2 cellular contexts compared by ENCODE assay signal in the genomic region with DNA sequence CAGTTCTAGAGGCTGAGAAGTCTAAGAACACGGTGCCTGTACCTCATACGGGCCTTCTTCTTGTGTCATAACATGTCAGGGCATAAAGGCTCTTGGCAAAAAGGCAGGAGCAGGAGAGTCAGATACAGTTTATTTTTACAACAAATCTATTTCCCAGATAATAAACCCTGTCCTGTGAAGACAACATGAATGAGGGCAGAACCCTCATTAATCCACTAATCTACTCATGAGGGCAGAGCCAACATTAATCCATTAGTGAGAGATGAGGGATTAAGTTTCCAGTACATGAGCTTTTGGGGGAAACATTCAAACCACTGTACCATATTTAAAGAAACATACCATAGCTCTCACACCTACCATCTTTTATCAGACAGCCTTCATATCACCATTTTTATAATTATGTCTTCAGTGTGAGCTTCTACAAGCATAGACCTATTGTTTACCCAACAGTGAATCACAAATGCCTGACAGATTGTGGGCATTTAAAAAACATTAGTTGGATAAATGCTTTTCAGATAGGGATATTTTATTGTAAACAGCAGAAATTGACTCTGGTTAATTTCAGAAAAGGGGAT.
TF ChIP-seq lines count a peak whose summit lies in the region.

No MANE protein-coding gene starts in this region.

TF ChIP-seq in A549, 52 proteins besides CTCF, POLR2A, EP300 and RAD21 (continued from another document):
- TF ChIP-seq ESRRA (IDR thresholded peaks at IDR 0.05; ENCODE audit: borderline replicate concordance, low read length) = no peak
- TF ChIP-seq, protein P1, sequence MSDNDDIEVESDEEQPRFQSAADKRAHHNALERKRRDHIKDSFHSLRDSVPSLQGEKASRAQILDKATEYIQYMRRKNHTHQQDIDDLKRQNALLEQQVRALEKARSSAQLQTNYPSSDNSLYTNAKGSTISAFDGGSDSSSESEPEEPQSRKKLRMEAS (IDR thresholded peaks at IDR 0.05) = no peak
- no peak for TF ChIP-seq KDM1A (IDR thresholded peaks at IDR 0.05; ENCODE audit: low read depth)
- TF ChIP-seq KDM5A (IDR thresholded peaks at IDR 0.05) = no peak
TF ChIP-seq in A549: peak in this region for 0.

TF ChIP-seq in GM23338, 12 proteins besides CTCF, POLR2A, EP300 and RAD21 (continued from another document):
- TF ChIP-seq, protein P2, sequence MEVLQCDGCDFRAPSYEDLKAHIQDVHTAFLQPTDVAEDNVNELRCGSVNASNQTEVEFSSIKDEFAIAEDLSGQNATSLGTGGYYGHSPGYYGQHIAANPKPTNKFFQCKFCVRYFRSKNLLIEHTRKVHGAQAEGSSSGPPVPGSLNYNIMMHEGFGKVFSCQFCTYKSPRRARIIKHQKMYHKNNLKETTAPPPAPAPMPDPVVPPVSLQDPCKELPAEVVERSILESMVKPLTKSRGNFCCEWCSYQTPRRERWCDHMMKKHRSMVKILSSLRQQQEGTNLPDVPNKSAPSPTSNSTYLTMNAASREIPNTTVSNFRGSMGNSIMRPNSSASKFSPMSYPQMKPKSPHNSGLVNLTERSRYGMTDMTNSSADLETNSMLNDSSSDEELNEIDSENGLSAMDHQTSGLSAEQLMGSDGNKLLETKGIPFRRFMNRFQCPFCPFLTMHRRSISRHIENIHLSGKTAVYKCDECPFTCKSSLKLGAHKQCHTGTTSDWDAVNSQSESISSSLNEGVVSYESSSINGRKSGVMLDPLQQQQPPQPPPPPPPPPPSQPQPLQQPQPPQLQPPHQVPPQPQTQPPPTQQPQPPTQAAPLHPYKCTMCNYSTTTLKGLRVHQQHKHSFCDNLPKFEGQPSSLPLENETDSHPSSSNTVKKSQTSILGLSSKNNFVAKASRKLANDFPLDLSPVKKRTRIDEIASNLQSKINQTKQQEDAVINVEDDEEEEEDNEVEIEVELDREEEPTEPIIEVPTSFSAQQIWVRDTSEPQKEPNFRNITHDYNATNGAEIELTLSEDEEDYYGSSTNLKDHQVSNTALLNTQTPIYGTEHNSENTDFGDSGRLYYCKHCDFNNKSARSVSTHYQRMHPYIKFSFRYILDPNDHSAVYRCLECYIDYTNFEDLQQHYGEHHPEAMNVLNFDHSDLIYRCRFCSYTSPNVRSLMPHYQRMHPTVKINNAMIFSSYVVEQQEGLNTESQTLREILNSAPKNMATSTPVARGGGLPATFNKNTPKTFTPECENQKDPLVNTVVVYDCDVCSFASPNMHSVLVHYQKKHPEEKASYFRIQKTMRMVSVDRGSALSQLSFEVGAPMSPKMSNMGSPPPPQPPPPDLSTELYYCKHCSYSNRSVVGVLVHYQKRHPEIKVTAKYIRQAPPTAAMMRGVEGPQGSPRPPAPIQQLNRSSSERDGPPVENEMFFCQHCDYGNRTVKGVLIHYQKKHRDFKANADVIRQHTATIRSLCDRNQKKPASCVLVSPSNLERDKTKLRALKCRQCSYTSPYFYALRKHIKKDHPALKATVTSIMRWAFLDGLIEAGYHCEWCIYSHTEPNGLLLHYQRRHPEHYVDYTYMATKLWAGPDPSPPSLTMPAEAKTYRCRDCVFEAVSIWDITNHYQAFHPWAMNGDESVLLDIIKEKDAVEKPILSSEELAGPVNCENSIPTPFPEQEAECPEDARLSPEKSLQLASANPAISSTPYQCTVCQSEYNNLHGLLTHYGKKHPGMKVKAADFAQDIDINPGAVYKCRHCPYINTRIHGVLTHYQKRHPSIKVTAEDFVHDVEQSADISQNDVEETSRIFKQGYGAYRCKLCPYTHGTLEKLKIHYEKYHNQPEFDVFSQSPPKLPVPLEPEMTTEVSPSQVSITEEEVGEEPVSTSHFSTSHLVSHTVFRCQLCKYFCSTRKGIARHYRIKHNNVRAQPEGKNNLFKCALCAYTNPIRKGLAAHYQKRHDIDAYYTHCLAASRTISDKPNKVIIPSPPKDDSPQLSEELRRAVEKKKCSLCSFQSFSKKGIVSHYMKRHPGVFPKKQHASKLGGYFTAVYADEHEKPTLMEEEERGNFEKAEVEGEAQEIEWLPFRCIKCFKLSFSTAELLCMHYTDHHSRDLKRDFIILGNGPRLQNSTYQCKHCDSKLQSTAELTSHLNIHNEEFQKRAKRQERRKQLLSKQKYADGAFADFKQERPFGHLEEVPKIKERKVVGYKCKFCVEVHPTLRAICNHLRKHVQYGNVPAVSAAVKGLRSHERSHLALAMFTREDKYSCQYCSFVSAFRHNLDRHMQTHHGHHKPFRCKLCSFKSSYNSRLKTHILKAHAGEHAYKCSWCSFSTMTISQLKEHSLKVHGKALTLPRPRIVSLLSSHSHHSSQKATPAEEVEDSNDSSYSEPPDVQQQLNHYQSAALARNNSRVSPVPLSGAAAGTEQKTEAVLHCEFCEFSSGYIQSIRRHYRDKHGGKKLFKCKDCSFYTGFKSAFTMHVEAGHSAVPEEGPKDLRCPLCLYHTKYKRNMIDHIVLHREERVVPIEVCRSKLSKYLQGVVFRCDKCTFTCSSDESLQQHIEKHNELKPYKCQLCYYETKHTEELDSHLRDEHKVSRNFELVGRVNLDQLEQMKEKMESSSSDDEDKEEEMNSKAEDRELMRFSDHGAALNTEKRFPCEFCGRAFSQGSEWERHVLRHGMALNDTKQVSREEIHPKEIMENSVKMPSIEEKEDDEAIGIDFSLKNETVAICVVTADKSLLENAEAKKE (CRISPR knock-in tag; IDR thresholded peaks at IDR 0.05) = no peak
- TF ChIP-seq POLR2AphosphoS5 (IDR thresholded peaks at IDR 0.05; ENCODE audit: low read depth) = no peak
- TF ChIP-seq, protein P3, sequence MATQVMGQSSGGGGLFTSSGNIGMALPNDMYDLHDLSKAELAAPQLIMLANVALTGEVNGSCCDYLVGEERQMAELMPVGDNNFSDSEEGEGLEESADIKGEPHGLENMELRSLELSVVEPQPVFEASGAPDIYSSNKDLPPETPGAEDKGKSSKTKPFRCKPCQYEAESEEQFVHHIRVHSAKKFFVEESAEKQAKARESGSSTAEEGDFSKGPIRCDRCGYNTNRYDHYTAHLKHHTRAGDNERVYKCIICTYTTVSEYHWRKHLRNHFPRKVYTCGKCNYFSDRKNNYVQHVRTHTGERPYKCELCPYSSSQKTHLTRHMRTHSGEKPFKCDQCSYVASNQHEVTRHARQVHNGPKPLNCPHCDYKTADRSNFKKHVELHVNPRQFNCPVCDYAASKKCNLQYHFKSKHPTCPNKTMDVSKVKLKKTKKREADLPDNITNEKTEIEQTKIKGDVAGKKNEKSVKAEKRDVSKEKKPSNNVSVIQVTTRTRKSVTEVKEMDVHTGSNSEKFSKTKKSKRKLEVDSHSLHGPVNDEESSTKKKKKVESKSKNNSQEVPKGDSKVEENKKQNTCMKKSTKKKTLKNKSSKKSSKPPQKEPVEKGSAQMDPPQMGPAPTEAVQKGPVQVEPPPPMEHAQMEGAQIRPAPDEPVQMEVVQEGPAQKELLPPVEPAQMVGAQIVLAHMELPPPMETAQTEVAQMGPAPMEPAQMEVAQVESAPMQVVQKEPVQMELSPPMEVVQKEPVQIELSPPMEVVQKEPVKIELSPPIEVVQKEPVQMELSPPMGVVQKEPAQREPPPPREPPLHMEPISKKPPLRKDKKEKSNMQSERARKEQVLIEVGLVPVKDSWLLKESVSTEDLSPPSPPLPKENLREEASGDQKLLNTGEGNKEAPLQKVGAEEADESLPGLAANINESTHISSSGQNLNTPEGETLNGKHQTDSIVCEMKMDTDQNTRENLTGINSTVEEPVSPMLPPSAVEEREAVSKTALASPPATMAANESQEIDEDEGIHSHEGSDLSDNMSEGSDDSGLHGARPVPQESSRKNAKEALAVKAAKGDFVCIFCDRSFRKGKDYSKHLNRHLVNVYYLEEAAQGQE (IDR thresholded peaks at IDR 0.05; ENCODE audit: unreplicated experiment) = no peak
- no peak for TF ChIP-seq CREB1 (CRISPR knock-in tag; IDR thresholded peaks at IDR 0.05; ENCODE audit: low read depth)
- TF ChIP-seq ZNF114 (CRISPR knock-in tag; IDR thresholded peaks at IDR 0.05) = no peak
- no peak for TF ChIP-seq NANOG (IDR thresholded peaks at IDR 0.05; ENCODE audit: borderline replicate concordance)
- TF ChIP-seq STAT1 (IDR thresholded peaks at IDR 0.05; ENCODE audit: unreplicated experiment) = no peak
- TF ChIP-seq EZH2phosphoT487 (IDR thresholded peaks at IDR 0.05; ENCODE audit: unreplicated experiment) = no peak
- TF ChIP-seq EZH2 (IDR thresholded peaks at IDR 0.05; ENCODE audit: low read depth, unreplicated experiment) = no peak
- TF ChIP-seq ZNF331 (CRISPR knock-in tag; IDR thresholded peaks at IDR 0.05; ENCODE audit: low read depth) = no peak
- TF ChIP-seq JUNB (IDR thresholded peaks at IDR 0.05; ENCODE audit: unreplicated experiment) = no peak
